8 cellular contexts compared by ENCODE assay signal in genomic region chr11:6438979-6439571, GRCh38. TPM values are rescaled to one million over a fixed set of nuclear protein-coding genes. Genes with fewer than 3 reads are reported as not detected.
DNase-seq lines count a peak whose midpoint lies in the region; ATAC-seq and TF ChIP-seq lines count a peak whose summit lies in the region.

No MANE protein-coding gene starts in this region.

- no peaks in the 10 kb centered on the region for H3K9me2 ChIP-seq in Karpas-422 (replicated peaks; ENCODE audit: insufficient read depth, low read length)

- no peaks in the 10 kb centered on the region for H3K27me3 Mint-ChIP-seq in brain

- ATAC-seq in GM21423 (IDR thresholded peaks at IDR 0.05; ENCODE audit: unreplicated experiment) (no peak), GM21576 (IDR thresholded peaks at IDR 0.05; ENCODE audit: unreplicated experiment) (no peak)

- H2AFZ ChIP-seq in Karpas-422 (ENCODE audit: low read length): peak overlapping the region; percentile 4; the same call in 1 of the 2 replicates

- TF ChIP-seq CTCF in brain (conservative IDR thresholded peaks at IDR 0.05): peak; percentile 59 to 67

- no peak overlapping the region for H3K27ac Mint-ChIP-seq in brain

- H3K36me3 Mint-ChIP-seq in brain: no peaks in the 10 kb centered on the region

- no peaks in the 10 kb centered on the region for H3K9me3 ChIP-seq in Karpas-422 (ENCODE audit: low read length)

- no peak overlapping the region for H3K4me2 ChIP-seq in Karpas-422 (ENCODE audit: low read depth, low read length, poor library complexity, severe bottlenecking)

- no peaks in the 10 kb centered on the region for H3K79me2 ChIP-seq in Karpas-422 (ENCODE audit: low read length)

- peaks cover 26% of the 10 kb centered on the region for H3K4me1 ChIP-seq in Karpas-422 (ENCODE audit: low read length)

- H3K4me3 Mint-ChIP-seq in brain: no peak overlapping the region

- no peaks in the 10 kb centered on the region for H4K20me1 ChIP-seq in Karpas-422 (ENCODE audit: insufficient read depth, low read depth, low read length)

- no peaks in the 10 kb centered on the region for H3K36me3 ChIP-seq in Karpas-422 (ENCODE audit: insufficient read depth, low read length)

- H3K4me3 ChIP-seq in Karpas-422 (ENCODE audit: low read length): no peak overlapping the region

- H3K9me3 Mint-ChIP-seq in brain: no peaks in the 10 kb centered on the region

- no peak overlapping the region for H3K27ac ChIP-seq in Karpas-422 (ENCODE audit: low read length)

- H3K9ac ChIP-seq in Karpas-422 (ENCODE audit: low read length): no peak overlapping the region

- DNase-seq in EL (peak; percentile 61), Karpas-422 (peak; percentile 78), RPMI8226 (peak; percentile 61), iPS-NIHi11 (ENCODE audit: low spot score) (peak; percentile 76)
- DNase-seq in stimulated activated CD4-positive, alpha-beta T cell treated with anti-CD3 and anti-CD28 coated beads, Interleukin-1b, Interleukin-23, amount 100 ng/mL, for 48 hours: peak; percentile 28

- H3K27me3 ChIP-seq in Karpas-422 (ENCODE audit: low read length): no peaks in the 10 kb centered on the region

- no peaks in the 10 kb centered on the region for H3K4me1 Mint-ChIP-seq in brain

RNA-seq across cellular contexts. Expression of gene HPX, which starts 1.7 kb away (rescaled TPM):
- 0.22 TPM in 1 of 2 replicates, not detected in the other for total RNA-seq in Karpas-422 (2014; rRNA removed; shearing (Covaris generic); ENCODE audit: low replicate concordance)
- polyA plus RNA-seq in brain (ENCODE audit: insufficient read depth, low read depth, low replicate concordance): 0.61 TPM

RNA-seq across cellular contexts. Expression of gene APBB1, which starts 20.2 kb away (rescaled TPM):
- total RNA-seq in Karpas-422 (2014; rRNA removed; shearing (Covaris generic); ENCODE audit: low replicate concordance): not detected in 2 replicates
- polyA plus RNA-seq in brain (ENCODE audit: insufficient read depth, low read depth, low replicate concordance): 200 TPM

RNA-seq across cellular contexts. Expression of gene TRIM3, which starts 34.7 kb away (rescaled TPM):
- total RNA-seq in Karpas-422 (2014; rRNA removed; shearing (Covaris generic); ENCODE audit: low replicate concordance): 13.3 and 20.4 TPM in 2 replicates
- polyA plus RNA-seq in brain (ENCODE audit: insufficient read depth, low read depth, low replicate concordance): 16.5 TPM

RNA-seq across cellular contexts. Expression of gene ARFIP2, which starts 42.1 kb away (rescaled TPM):
- total RNA-seq in Karpas-422 (2014; rRNA removed; shearing (Covaris generic); ENCODE audit: low replicate concordance): 36.3 and 49.7 TPM in 2 replicates
- 45.9 TPM for polyA plus RNA-seq in brain (ENCODE audit: insufficient read depth, low read depth, low replicate concordance)

RNA-seq across cellular contexts. Expression of gene TIMM10B, which starts 42.2 kb away (rescaled TPM):
- 36.3 and 57.2 TPM in 2 replicates for total RNA-seq in Karpas-422 (2014; rRNA removed; shearing (Covaris generic); ENCODE audit: low replicate concordance)
- polyA plus RNA-seq in brain (ENCODE audit: insufficient read depth, low read depth, low replicate concordance): 16.2 TPM

Comparison
In these comparisons a context has a peak if more than half of its experiments do, and no peak if none do; other contexts are left out.
1. DNase-seq: peak in every context shown above with its lines; median percentile 78 in Karpas-422; 76 in iPS-NIHi11; 61 in EL; 61 in RPMI8226; 28 in stimulated activated CD4-positive, alpha-beta T cell treated with anti-CD3 and anti-CD28 coated beads, Interleukin-1b, Interleukin-23, amount 100 ng/mL, for 48 hours.